ENCODE assay signal across 1 cellular context in the genomic region with DNA sequence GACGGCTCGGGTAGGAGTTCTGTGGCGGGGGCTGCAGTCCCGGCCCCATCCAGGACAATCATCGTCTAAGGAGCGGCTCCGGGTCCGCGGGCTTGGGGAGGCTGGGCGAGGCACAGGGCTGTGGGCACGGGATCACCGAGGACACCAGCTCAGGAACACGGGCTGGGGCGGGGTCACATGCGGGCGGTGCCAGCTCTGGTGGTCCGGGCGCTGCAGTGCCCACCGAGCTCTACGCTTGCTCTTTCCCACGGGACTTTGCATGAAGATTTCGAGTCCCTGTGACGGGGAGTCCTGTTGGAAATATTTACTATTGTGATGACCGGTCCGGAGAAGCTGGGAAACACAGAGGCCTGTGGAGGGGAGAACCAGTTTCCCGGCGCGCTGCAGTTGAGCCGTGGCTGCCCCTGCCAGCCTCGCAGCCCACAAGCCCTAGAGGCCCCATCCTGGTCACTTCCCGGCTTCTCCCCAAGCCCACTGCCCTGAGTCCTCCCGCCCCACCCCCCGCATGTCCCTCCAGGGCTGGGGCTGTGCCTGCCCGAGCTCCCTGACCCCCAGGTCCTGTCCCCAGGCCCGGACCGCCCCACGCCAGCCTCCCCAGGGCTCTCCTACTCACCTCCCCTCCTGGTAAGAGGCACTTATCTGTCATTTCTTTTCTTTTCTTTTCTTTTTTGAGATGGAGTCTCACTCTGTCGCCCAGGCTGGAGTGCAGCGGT.
TF ChIP-seq lines count a peak whose summit lies in the region.

No MANE protein-coding gene starts in this region.

TF ChIP-seq in SK-N-SH treated with all-trans-retinoic acid at 6 μM for 48 hours, 23 proteins besides CTCF, POLR2A, EP300 and RAD21 (continued from another document):
- TF ChIP-seq, protein P1, sequence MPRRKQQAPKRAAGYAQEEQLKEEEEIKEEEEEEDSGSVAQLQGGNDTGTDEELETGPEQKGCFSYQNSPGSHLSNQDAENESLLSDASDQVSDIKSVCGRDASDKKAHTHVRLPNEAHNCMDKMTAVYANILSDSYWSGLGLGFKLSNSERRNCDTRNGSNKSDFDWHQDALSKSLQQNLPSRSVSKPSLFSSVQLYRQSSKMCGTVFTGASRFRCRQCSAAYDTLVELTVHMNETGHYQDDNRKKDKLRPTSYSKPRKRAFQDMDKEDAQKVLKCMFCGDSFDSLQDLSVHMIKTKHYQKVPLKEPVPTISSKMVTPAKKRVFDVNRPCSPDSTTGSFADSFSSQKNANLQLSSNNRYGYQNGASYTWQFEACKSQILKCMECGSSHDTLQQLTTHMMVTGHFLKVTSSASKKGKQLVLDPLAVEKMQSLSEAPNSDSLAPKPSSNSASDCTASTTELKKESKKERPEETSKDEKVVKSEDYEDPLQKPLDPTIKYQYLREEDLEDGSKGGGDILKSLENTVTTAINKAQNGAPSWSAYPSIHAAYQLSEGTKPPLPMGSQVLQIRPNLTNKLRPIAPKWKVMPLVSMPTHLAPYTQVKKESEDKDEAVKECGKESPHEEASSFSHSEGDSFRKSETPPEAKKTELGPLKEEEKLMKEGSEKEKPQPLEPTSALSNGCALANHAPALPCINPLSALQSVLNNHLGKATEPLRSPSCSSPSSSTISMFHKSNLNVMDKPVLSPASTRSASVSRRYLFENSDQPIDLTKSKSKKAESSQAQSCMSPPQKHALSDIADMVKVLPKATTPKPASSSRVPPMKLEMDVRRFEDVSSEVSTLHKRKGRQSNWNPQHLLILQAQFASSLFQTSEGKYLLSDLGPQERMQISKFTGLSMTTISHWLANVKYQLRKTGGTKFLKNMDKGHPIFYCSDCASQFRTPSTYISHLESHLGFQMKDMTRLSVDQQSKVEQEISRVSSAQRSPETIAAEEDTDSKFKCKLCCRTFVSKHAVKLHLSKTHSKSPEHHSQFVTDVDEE (CRISPR knock-in tag; IDR thresholded peaks at IDR 0.05): no peak
- TF ChIP-seq ZNF8 (CRISPR knock-in tag; IDR thresholded peaks at IDR 0.05) (no peak), ARNTL (CRISPR knock-in tag; IDR thresholded peaks at IDR 0.05; ENCODE audit: borderline replicate concordance, low read depth) (no peak)
